Comparison of ENCODE assay signal across 27 cellular contexts in genomic region chr2:45692566-45692965, GRCh38.
"Had no signal": no experiment of that assay in that cellular context is flagged by ENCODE, and none has a peak within 500 bp of the region (broad histone marks: within the 10 kb centered on the region; RNA-seq: fewer than 3 reads in every experiment).

No MANE protein-coding gene starts in this region.

- H3K27me3 ChIP-seq: breast epithelium, Peyer's patch, SJSA1 had no signal

- H3K4me1 ChIP-seq: breast epithelium, SJSA1 had no signal

- H3K4me1 Mint-ChIP-seq: activated CD4-positive, alpha-beta T cell treated with anti-CD3 and anti-CD28 coated beads, Interleukin-2, amount 10 ng/mL, durations not matched to agents 24 days and 14 days; activated CD8-positive, alpha-beta memory T cell treated with anti-CD3 and anti-CD28 coated beads, Interleukin-2, amount 10 ng/mL, durations not matched to agents 7 days and 5 days; WTC11 had no signal

- H3K27ac Mint-ChIP-seq: activated CD4-positive, alpha-beta T cell treated with anti-CD3 and anti-CD28 coated beads, Interleukin-2, amount 10 ng/mL, durations not matched to agents 24 days and 14 days; activated CD8-positive, alpha-beta memory T cell treated with anti-CD3 and anti-CD28 coated beads, Interleukin-2, amount 10 ng/mL, durations not matched to agents 7 days and 5 days; activated naive CD4-positive, alpha-beta T cell treated with anti-CD3 and anti-CD28 coated beads, Interleukin-2, amount 50 U/mL, for 24 hours; activated T-cell treated with anti-CD3 and anti-CD28 coated beads, Interleukin-2, amount 50 U/mL, for 24 hours; activated T-helper 1 cell treated with anti-CD3 and anti-CD28 coated beads, Interleukin-12 subunit alpha, Interleukin-12 subunit beta, Interleukin-2, Interleukin-4 antibody, amounts not matched to agents 30 ng/mL and 10 ng/mL and 1 ng/mL, durations not matched to agents 14 hours and 24 hours and 36 hours; T-helper 1 cell treated with Interleukin-12 subunit alpha and Interleukin-12 subunit beta and Interleukin-4 antibody, amounts not matched to agents 30 μg/mL and 1 μg/mL, for 36 hours; WTC11 had no signal

- H3K36me3 Mint-ChIP-seq: activated CD8-positive, alpha-beta memory T cell treated with anti-CD3 and anti-CD28 coated beads, Interleukin-2, amount 10 ng/mL, durations not matched to agents 7 days and 5 days; activated naive CD4-positive, alpha-beta T cell treated with anti-CD3 and anti-CD28 coated beads, Interleukin-2, amount 50 U/mL, for 24 hours; WTC11 had no signal

- DNase-seq: activated CD4-positive, alpha-beta T cell treated with anti-CD3 and anti-CD28 coated beads for 1 hour; activated CD4-positive, alpha-beta T cell treated with anti-CD3 and anti-CD28 coated beads, Interleukin-2, amount 10 ng/mL, durations not matched to agents 24 days and 14 days; activated CD4-positive, alpha-beta T cell treated with anti-CD3 and anti-CD28 coated beads, Interleukin-2, amount 50 U/mL, for 48 hours; activated CD8-positive, alpha-beta memory T cell treated with anti-CD3 and anti-CD28 coated beads, Interleukin-2, amount 10 ng/mL, durations not matched to agents 7 days and 5 days; activated effector memory CD4-positive, alpha-beta T cell treated with Interleukin-2 at 50 U/mL for 16 hours; activated naive CD4-positive, alpha-beta T cell; activated T-cell treated with anti-CD3 and anti-CD28 coated beads, Interleukin-2, amount 50 U/mL, for 24 hours; aorta; caudate nucleus; MV-4-11; NCI-H1092 treated with DMSO at 0.1 percent for 48 hours; NCI-H1436; NCI-H1694 treated with DMSO at 0.1 percent for 48 hours; NCI-H2029 treated with DMSO at 0.1 percent for 48 hours; NCI-H510A treated with DMSO at 0.1 percent for 48 hours; NCI-H69; NK-92 treated with Interleukin-12 subunit alpha and Interleukin-12 subunit beta, amount 100 ng/mL, for 24 hours; Peyer's patch; SHP77 had no signal

- H3K27me3 Mint-ChIP-seq: activated CD4-positive, alpha-beta T cell treated with anti-CD3 and anti-CD28 coated beads, Interleukin-2, amount 10 ng/mL, durations not matched to agents 24 days and 14 days; activated CD8-positive, alpha-beta memory T cell treated with anti-CD3 and anti-CD28 coated beads, Interleukin-2, amount 10 ng/mL, durations not matched to agents 7 days and 5 days; activated naive CD4-positive, alpha-beta T cell treated with anti-CD3 and anti-CD28 coated beads, Interleukin-2, amount 50 U/mL, for 24 hours; activated T-cell treated with anti-CD3 and anti-CD28 coated beads, Interleukin-2, amount 50 U/mL, for 24 hours had no signal

- H3K9me3 ChIP-seq: breast epithelium, Peyer's patch, SJSA1 had no signal

- H3K4me3 Mint-ChIP-seq: activated CD4-positive, alpha-beta T cell treated with anti-CD3 and anti-CD28 coated beads, Interleukin-2, amount 10 ng/mL, durations not matched to agents 24 days and 14 days; activated CD8-positive, alpha-beta memory T cell treated with anti-CD3 and anti-CD28 coated beads, Interleukin-2, amount 10 ng/mL, durations not matched to agents 7 days and 5 days; activated naive CD4-positive, alpha-beta T cell treated with anti-CD3 and anti-CD28 coated beads, Interleukin-2, amount 50 U/mL, for 24 hours; activated T-cell treated with anti-CD3 and anti-CD28 coated beads, Interleukin-2, amount 50 U/mL, for 24 hours; activated T-helper 1 cell treated with anti-CD3 and anti-CD28 coated beads, Interleukin-12 subunit alpha, Interleukin-12 subunit beta, Interleukin-2, Interleukin-4 antibody, amounts not matched to agents 30 ng/mL and 10 ng/mL and 1 ng/mL, durations not matched to agents 14 hours and 24 hours and 36 hours; T-helper 1 cell treated with Interleukin-12 subunit alpha and Interleukin-12 subunit beta and Interleukin-4 antibody, amounts not matched to agents 30 μg/mL and 1 μg/mL, for 36 hours; WTC11 had no signal

- H3K4me3 ChIP-seq: breast epithelium, Peyer's patch, SJSA1 had no signal

- H3K27ac ChIP-seq: breast epithelium, Peyer's patch, RWPE1, SJSA1 had no signal

- H3K36me3 ChIP-seq: breast epithelium, Peyer's patch, SJSA1 had no signal

- ATAC-seq: activated CD8-positive, alpha-beta memory T cell treated with anti-CD3 and anti-CD28 coated beads, Interleukin-2, amount 10 ng/mL, durations not matched to agents 7 days and 5 days; SK-N-SH treated with all-trans-retinoic acid at 6 μM for 48 hours; WTC11 had no signal

- H3K9me3 Mint-ChIP-seq: activated CD4-positive, alpha-beta T cell treated with anti-CD3 and anti-CD28 coated beads, Interleukin-2, amount 10 ng/mL, durations not matched to agents 24 days and 14 days; activated naive CD4-positive, alpha-beta T cell treated with anti-CD3 and anti-CD28 coated beads, Interleukin-2, amount 50 U/mL, for 24 hours; activated T-cell treated with anti-CD3 and anti-CD28 coated beads, Interleukin-2, amount 50 U/mL, for 24 hours; activated T-helper 1 cell treated with anti-CD3 and anti-CD28 coated beads, Interleukin-12 subunit alpha, Interleukin-12 subunit beta, Interleukin-2, Interleukin-4 antibody, amounts not matched to agents 30 ng/mL and 10 ng/mL and 1 ng/mL, durations not matched to agents 14 hours and 24 hours and 36 hours; T-helper 1 cell treated with Interleukin-12 subunit alpha and Interleukin-12 subunit beta and Interleukin-4 antibody, amounts not matched to agents 30 μg/mL and 1 μg/mL, for 36 hours; WTC11 had no signal
